In genomic region chr9:22211588-22212360, GRCh38 we compare ENCODE assay signal across 12 cellular contexts.
DNase-seq lines count a peak whose midpoint lies in the region; ATAC-seq and TF ChIP-seq lines count a peak whose summit lies in the region.
"Had no signal": no experiment of that assay in that cellular context is flagged by ENCODE, and none has a peak within 500 bp of the region (broad histone marks: within the 10 kb centered on the region; RNA-seq: fewer than 3 reads in every experiment).

No MANE protein-coding gene starts in this region.

- peak overlapping the region; percentile 17; the same call in 1 of the 3 replicates for H2BK15ac ChIP-seq in IMR-90 (ENCODE audit: low read depth, low read length)

- H3K36me3 ChIP-seq in IMR-90 (ENCODE audit: control insufficient read depth, insufficient read depth, low read length): no peaks in the 10 kb centered on the region
- H3K36me3 ChIP-seq: neutrophil had no signal

- POLR2A ChIA-PET in IMR-90 (lab: Charles Lee; ENCODE audit: unreplicated experiment): interaction anchor here (0.6 kb wide), 3 partner anchors 53 to 764 kb away, joined by 7 to 10 read pairs (median 7); no protein-coding TSS in a partner anchor

- CTCF ChIA-PET in IMR-90 (lab: Yijun Ruan, JAX): interaction anchor here (0.9 to 1.5 kb wide), 2 partner anchors 92 to 174 kb away, joined by 8 to 11 read pairs; no protein-coding TSS in a partner anchor

- H3K9me3 ChIP-seq in IMR-90 (ENCODE audit: control insufficient read depth, insufficient read depth, low read length): no peaks in the 10 kb centered on the region
- H3K9me3 ChIP-seq: neutrophil had no signal

- no peaks in the 10 kb centered on the region for H3K9me1 ChIP-seq in IMR-90 (ENCODE audit: insufficient read depth, low read length)

- H2AFZ ChIP-seq in IMR-90 (replicated peaks; ENCODE audit: low read length, poor library complexity): no peak overlapping the region

- peak overlapping the region; percentile 33; the same call in 1 of the 2 replicates for H2BK120ac ChIP-seq in IMR-90 (ENCODE audit: low read depth, low read length)

- no peak overlapping the region for H3K14ac ChIP-seq in IMR-90 (replicated peaks; ENCODE audit: low read depth, low read length)

- no TSS peak for BruUV-seq in IMR-90 (replicated peaks; lab: Mats Ljungman, UMichigan)

- dilution Hi-C loops in IMR-90 (cut with HindIII; ENCODE audit: low sequenced_read_pairs, unreplicated experiment): no loop called here

- peaks cover 6% of the 10 kb centered on the region; the same call in 1 of the 2 replicates for H3K4me1 ChIP-seq in IMR-90 (ENCODE audit: control insufficient read depth, insufficient read depth, low read length)

- no peak overlapping the region for H3K9ac ChIP-seq in IMR-90 (ENCODE audit: low read depth, low read length)

- no peak overlapping the region for H2AK5ac ChIP-seq in IMR-90 (ENCODE audit: low read depth, low read length)

- H3K4me2 ChIP-seq in IMR-90 (ENCODE audit: low read depth, low read length): peak overlapping the region; percentile 14; the same call in 1 of the 2 replicates

- TF ChIP-seq RAD21 in IMR-90 (IDR thresholded peaks at IDR 0.05; ENCODE audit: low read length): no peak

- no peak overlapping the region for H4K91ac ChIP-seq in IMR-90 (ENCODE audit: insufficient read depth, low read depth, low read length)

- no peak for TF ChIP-seq CTCF in IMR-90 (conservative IDR thresholded peaks at IDR 0.05; ENCODE audit: low read depth, low read length)
- no peak for TF ChIP-seq CTCF in astrocyte of the spinal cord (IDR thresholded peaks at IDR 0.05; ENCODE audit: low read depth, low read length)

- peak overlapping the region in 1 of 2 experiments; percentile 15; a peak in 1 of 4 replicates for H4K8ac ChIP-seq in IMR-90 (ENCODE audit: low read depth in 2 of 2, low read length in 2 of 2)

- no peak for TF ChIP-seq POLR2A in IMR-90 (IDR thresholded peaks at IDR 0.05; ENCODE audit: low read depth, low read length)

- H4K20me1 ChIP-seq in IMR-90 (ENCODE audit: insufficient read depth, low read length): no peaks in the 10 kb centered on the region

- peak overlapping the region; percentile 59 for H2BK20ac ChIP-seq in IMR-90 (ENCODE audit: low read depth, low read length)

- H2BK5ac ChIP-seq in IMR-90 (ENCODE audit: low read depth, low read length, poor library complexity, severe bottlenecking): peak overlapping the region; percentile 55

- peak overlapping the region; percentile 46; the same call in 1 of the 2 replicates for H3K18ac ChIP-seq in IMR-90 (ENCODE audit: low read depth, low read length)

- H4K5ac ChIP-seq in IMR-90 (ENCODE audit: low read depth, low read length): no peak overlapping the region

- H3K4me3 ChIP-seq in IMR-90 (ENCODE audit: insufficient read depth, low read depth, low read length): no peak overlapping the region
- no peak overlapping the region for H3K4me3 ChIP-seq in astrocyte of the spinal cord (ENCODE audit: low read depth, low read length)

- DNase-seq in ACHN (peak; percentile 92), IMR-90 (peak; percentile 93), astrocyte of the spinal cord (ENCODE audit: low read depth, low spot score) (peak; percentile 98), left lobe of liver (ENCODE audit: low spot score) (no peak), NCI-H526 treated with DMSO at 0.1 percent for 48 hours (lab: John Stamatoyannopoulos, UW) (no peak), HuH-7 (ENCODE audit: low spot score) (no peak), GM19238 (ENCODE audit: insufficient read length, low spot score) (no peak)
- no peak for DNase-seq in activated effector memory CD4-positive, alpha-beta T cell treated with Interleukin-2 at 50 U/mL for 16 hours
- DNase-seq: activated CD4-positive, alpha-beta T cell treated with anti-CD3 and anti-CD28 coated beads for 4 hours; head of caudate nucleus had no signal

- no CpG with 5 or more reads among the region's 4 CpGs for WGBS in IMR-90 (ENCODE audit: extremely low coverage in 2 of 2, insufficient read length in 1 of 2), 2 experiments

- in situ Hi-C loops in ACHN (cut with HindIII; ENCODE audit: low pct_ligation_motif_present, low pct_unique_long_range_greater_than_20kb, low sequenced_read_pairs) (no loop called here), IMR-90 (cut with MboI; ENCODE audit: low sequenced_read_pairs) (no loop called here), astrocyte of the spinal cord (cut with HindIII; ENCODE audit: low sequenced_read_pairs) (no loop called here)

- H3K4ac ChIP-seq in IMR-90 (ENCODE audit: low read depth, low read length): peak overlapping the region; percentile 55; the same call in 1 of the 2 replicates

- no peak overlapping the region for H3K56ac ChIP-seq in IMR-90 (ENCODE audit: extremely low read depth, insufficient read depth, low read length)

- peak; percentile 88 for ATAC-seq in IMR-90 (ENCODE audit: low read depth)
- ATAC-seq in left lobe of liver: peak; percentile 22

- no peaks in the 10 kb centered on the region for H3K27me3 ChIP-seq in IMR-90 (ENCODE audit: control insufficient read depth, insufficient read depth, low read length)

- peak overlapping the region; percentile 0; the same call in 1 of the 2 replicates for H3K27ac ChIP-seq in IMR-90 (ENCODE audit: insufficient read depth, low read length)
- H3K27ac ChIP-seq: C4-2B, neutrophil had no signal

- H3K23ac ChIP-seq in IMR-90 (ENCODE audit: low read depth, low read length): peak overlapping the region; percentile 19; the same call in 1 of the 2 replicates

- H2AK9ac ChIP-seq in IMR-90 (replicated peaks; ENCODE audit: low read depth, low read length, poor library complexity): no peak overlapping the region

- no peaks in the 10 kb centered on the region for H3K79me1 ChIP-seq in IMR-90 (ENCODE audit: low read depth in 1 of 2, low read length in 2 of 2)

- intact Hi-C loops in IMR-90 (cut with micrococcal nuclease): no loop called here

TF ChIP-seq in IMR-90, 13 proteins besides CTCF, POLR2A, EP300 and RAD21:
- TF ChIP-seq CEBPB (IDR thresholded peaks at IDR 0.05; ENCODE audit: low read depth, low read length) (peak; percentile 19; the same call in 1 of the 2 replicates), NFE2L2 (IDR thresholded peaks at IDR 0.05; ENCODE audit: low read depth, low read length) (0 out of 2 replicates have a peak, but pooled peaks have one; percentile 9), FOS (IDR thresholded peaks at IDR 0.05; ENCODE audit: low read depth, low read length) (peak; percentile 94), BHLHE40 (IDR thresholded peaks at IDR 0.05; ENCODE audit: low read depth, low read length) (peak; percentile 64; the same call in 1 of the 2 replicates), RFX5 (IDR thresholded peaks at IDR 0.05; ENCODE audit: low read depth, low read length) (no peak), CHD1 (IDR thresholded peaks at IDR 0.05; ENCODE audit: low read depth, low read length) (no peak)

Comparison
In these comparisons a context has a peak if more than half of its experiments do, and no peak if none do; other contexts are left out.
1. DNase-seq: peak in ACHN (single experiment), IMR-90 (single experiment) and astrocyte of the spinal cord (single experiment); none in left lobe of liver (single experiment), NCI-H526 treated with DMSO at 0.1 percent for 48 hours (single experiment), activated effector memory CD4-positive, alpha-beta T cell treated with Interleukin-2 at 50 U/mL for 16 hours (single experiment), HuH-7 (single experiment) and GM19238 (single experiment).